Comparison of ENCODE assay signal across 8 cellular contexts in the genomic region with DNA sequence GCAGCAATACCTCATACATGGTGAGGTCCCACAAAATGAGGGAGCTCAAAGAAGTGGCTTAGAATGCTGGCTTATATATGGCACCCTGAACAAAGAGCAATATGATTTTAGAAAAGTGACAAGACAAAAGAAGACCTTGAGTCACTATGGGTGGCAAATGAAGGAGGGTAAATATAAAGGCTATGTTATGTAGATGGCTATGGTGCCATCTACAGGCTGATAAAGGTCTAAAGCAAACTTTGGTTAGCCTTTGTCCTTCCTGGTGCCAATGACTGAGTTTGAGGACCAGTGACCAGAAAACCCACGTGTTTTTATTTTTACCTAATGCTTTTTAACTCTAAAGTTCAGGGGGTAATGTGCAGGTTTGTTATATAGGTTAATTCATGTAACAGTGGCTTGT.
A peak's percentile ranks its signal among the peaks of the same experiment; 100 is the strongest.
DNase-seq lines count a peak whose midpoint lies in the region; ATAC-seq lines count a peak whose summit lies in the region.

No MANE protein-coding gene starts in this region.

- H3K4me1 ChIP-seq in SJCRH30 = no peaks in the 10 kb centered on the region

- no peak overlapping the region for H3K27ac ChIP-seq in SJCRH30

- ATAC-seq in HG03432 (IDR thresholded peaks at IDR 0.05; ENCODE audit: unreplicated experiment) (peak; percentile 67), GM19397 (IDR thresholded peaks at IDR 0.05; ENCODE audit: unreplicated experiment) (no peak), GM21447 (IDR thresholded peaks at IDR 0.05; ENCODE audit: unreplicated experiment) (no peak), HG03108 (IDR thresholded peaks at IDR 0.05; ENCODE audit: unreplicated experiment) (no peak)

- no peak overlapping the region for H3K4me3 ChIP-seq in SJCRH30

- no peaks in the 10 kb centered on the region; the same call in 1 of the 2 replicates for H3K27me3 ChIP-seq in SJCRH30

- DNase-seq in DMS 273 (lab: John Stamatoyannopoulos, UW; ENCODE audit: unreplicated experiment) (peak; percentile 36), DMS 273 treated with DMSO at 0.1 percent for 48 hours (lab: John Stamatoyannopoulos, UW) (no peak), SJCRH30 (peak; percentile 15 to 72), iPS-NIHi7 (ENCODE audit: extremely low spot score) (peak; percentile 80)

- no peaks in the 10 kb centered on the region for H3K9me3 ChIP-seq in SJCRH30 (replicated peaks)

- no peaks in the 10 kb centered on the region for H3K36me3 ChIP-seq in SJCRH30
